ENCODE assay signal across 10 cellular contexts in the genomic region with DNA sequence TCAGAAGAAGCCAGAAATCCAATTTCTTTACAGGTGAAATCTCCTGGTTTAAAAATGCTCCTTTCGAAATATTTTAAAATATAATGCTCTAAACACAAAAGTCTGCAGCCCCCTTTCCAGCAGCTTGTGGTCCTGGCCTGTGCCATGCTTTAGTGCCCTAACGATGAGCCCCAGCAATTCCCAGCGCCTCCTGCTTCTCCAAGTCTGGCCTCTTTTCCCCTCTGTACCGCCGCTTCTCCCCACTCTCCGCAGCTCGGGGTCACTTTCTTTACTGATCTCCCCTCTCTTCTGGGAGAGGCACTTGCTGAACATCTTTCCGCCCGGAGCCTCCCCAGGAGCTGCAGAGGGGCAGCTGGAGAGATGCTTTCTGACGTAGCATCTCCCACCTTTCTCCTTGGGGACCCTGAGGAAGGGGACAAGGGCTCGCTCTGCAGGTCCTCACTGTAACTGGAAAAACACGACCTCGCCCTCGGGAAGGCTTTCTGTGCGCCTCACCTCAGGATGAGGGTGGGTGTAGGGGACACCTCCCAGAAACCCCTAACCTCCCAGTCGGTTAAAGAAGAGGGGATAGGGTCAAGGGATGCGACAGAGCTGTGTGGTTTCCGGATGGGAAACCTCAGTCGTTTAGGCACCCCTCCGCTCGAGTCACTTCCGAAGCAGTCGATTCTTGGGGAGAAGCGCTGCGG. TPM values are rescaled to one million over a fixed set of nuclear protein-coding genes. Genes with fewer than 3 reads are reported as not detected.
DNase-seq lines count a peak whose midpoint lies in the region; ATAC-seq and TF ChIP-seq lines count a peak whose summit lies in the region.
"Had no signal": no experiment of that assay in that cellular context is flagged by ENCODE, and none has a peak within 500 bp of the region (broad histone marks: within the 10 kb centered on the region; RNA-seq: fewer than 3 reads in every experiment).

No MANE protein-coding gene starts in this region.

- CTCF ChIA-PET in activated CD8-positive, alpha-beta memory T cell treated with anti-CD3 and anti-CD28 coated beads, Interleukin-2, amount 10 ng/mL, durations not matched to agents 7 days and 5 days (lab: Charles Lee) = interaction anchor here (1.0 kb wide), 1 partner anchor 122 kb away, joined by 4 read pairs; no protein-coding TSS in a partner anchor

- TF ChIP-seq CTCF in foreskin fibroblast (IDR thresholded peaks at IDR 0.05; ENCODE audit: low read depth, low read length) (no peak), ascending aorta (IDR thresholded peaks at IDR 0.05) (no peak)

- peaks cover 4% of the 10 kb centered on the region for H3K9me3 ChIP-seq in T-helper 17 cell (ENCODE audit: control insufficient read depth, low read length, poor library complexity, severe bottlenecking)
- no peaks in the 10 kb centered on the region for H3K9me3 ChIP-seq in ascending aorta
- H3K9me3 ChIP-seq: esophagus squamous epithelium, mucosa of descending colon had no signal

- no peaks in the 10 kb centered on the region for H3K9me3 Mint-ChIP-seq in activated CD8-positive, alpha-beta memory T cell treated with anti-CD3 and anti-CD28 coated beads, Interleukin-2, amount 10 ng/mL, durations not matched to agents 7 days and 5 days (ENCODE audit: low read depth)
- H3K9me3 Mint-ChIP-seq in stimulated activated effector memory CD8-positive, alpha-beta T cell treated with anti-CD3 and anti-CD28 coated beads, Interleukin-12 subunit alpha, Interleukin-12 subunit beta, amount 100 ng/mL, for 72 hours = no peaks in the 10 kb centered on the region

- no peaks in the 10 kb centered on the region for H3K36me3 ChIP-seq in ascending aorta
- H3K36me3 ChIP-seq: esophagus squamous epithelium had no signal

- peak; percentile 46 for DNase-seq in activated CD8-positive, alpha-beta memory T cell treated with anti-CD3 and anti-CD28 coated beads, Interleukin-2, amount 10 ng/mL, durations not matched to agents 7 days and 5 days
- no peak for DNase-seq in activated CD8-positive, alpha-beta memory T cell treated with anti-CD3 and anti-CD28 coated beads for 24 hours
- DNase-seq in T-helper 17 cell (no peak), foreskin fibroblast (no peak), NCI-H1092 (lab: John Stamatoyannopoulos, UW) (no peak), ascending aorta (ENCODE audit: low spot score in 2 of 2) (no peak)
- DNase-seq in stimulated activated effector memory CD8-positive, alpha-beta T cell treated with anti-CD3 and anti-CD28 coated beads, Interleukin-12 subunit alpha, Interleukin-12 subunit beta, amount 100 ng/mL, for 72 hours (ENCODE audit: low spot score in 2 of 2) = no peak
- DNase-seq: esophagus squamous epithelium had no signal

- H3K27ac ChIP-seq in ascending aorta = no peak overlapping the region
- H3K27ac ChIP-seq: esophagus squamous epithelium had no signal

- peaks cover 70% of the 10 kb centered on the region for H3K27me3 Mint-ChIP-seq in activated CD8-positive, alpha-beta memory T cell treated with anti-CD3 and anti-CD28 coated beads, Interleukin-2, amount 10 ng/mL, durations not matched to agents 7 days and 5 days
- peaks cover 60% of the 10 kb centered on the region for H3K27me3 Mint-ChIP-seq in T-helper 17 cell

- peaks cover 20% of the 10 kb centered on the region for H3K27me3 ChIP-seq in ascending aorta

- H3K4me1 ChIP-seq in ascending aorta = peaks cover 15% of the 10 kb centered on the region in 2 donors

- peak; percentile 23 for ATAC-seq in activated CD8-positive, alpha-beta memory T cell treated with anti-CD3 and anti-CD28 coated beads, Interleukin-2, amount 10 ng/mL, durations not matched to agents 7 days and 5 days
- no peak for ATAC-seq in T-helper 17 cell
- no peak for ATAC-seq in stimulated activated effector memory CD8-positive, alpha-beta T cell treated with anti-CD3 and anti-CD28 coated beads, Interleukin-12 subunit alpha, Interleukin-12 subunit beta, amount 100 ng/mL, for 72 hours
- no peak for ATAC-seq in GM19463 (IDR thresholded peaks at IDR 0.05; ENCODE audit: unreplicated experiment)

- H3K4me1 Mint-ChIP-seq in activated CD8-positive, alpha-beta memory T cell treated with anti-CD3 and anti-CD28 coated beads, Interleukin-2, amount 10 ng/mL, durations not matched to agents 7 days and 5 days = peaks cover 15% of the 10 kb centered on the region
- no peaks in the 10 kb centered on the region for H3K4me1 Mint-ChIP-seq in T-helper 17 cell
- peaks cover 17% of the 10 kb centered on the region for H3K4me1 Mint-ChIP-seq in stimulated activated effector memory CD8-positive, alpha-beta T cell treated with anti-CD3 and anti-CD28 coated beads, Interleukin-12 subunit alpha, Interleukin-12 subunit beta, amount 100 ng/mL, for 72 hours

- intact Hi-C loops in ascending aorta (cut with DNase I) = no loop called here

- H3K36me3 Mint-ChIP-seq in activated CD8-positive, alpha-beta memory T cell treated with anti-CD3 and anti-CD28 coated beads, Interleukin-2, amount 10 ng/mL, durations not matched to agents 7 days and 5 days = peaks cover 1% of the 10 kb centered on the region
- no peaks in the 10 kb centered on the region for H3K36me3 Mint-ChIP-seq in T-helper 17 cell (ENCODE audit: low read depth)
- H3K36me3 Mint-ChIP-seq in stimulated activated effector memory CD8-positive, alpha-beta T cell treated with anti-CD3 and anti-CD28 coated beads, Interleukin-12 subunit alpha, Interleukin-12 subunit beta, amount 100 ng/mL, for 72 hours = no peaks in the 10 kb centered on the region

- no peak overlapping the region for H3K27ac Mint-ChIP-seq in activated CD8-positive, alpha-beta memory T cell treated with anti-CD3 and anti-CD28 coated beads, Interleukin-2, amount 10 ng/mL, durations not matched to agents 7 days and 5 days
- H3K27ac Mint-ChIP-seq in T-helper 17 cell = no peak overlapping the region
- no peak overlapping the region for H3K27ac Mint-ChIP-seq in stimulated activated effector memory CD8-positive, alpha-beta T cell treated with anti-CD3 and anti-CD28 coated beads, Interleukin-12 subunit alpha, Interleukin-12 subunit beta, amount 100 ng/mL, for 72 hours

- peak overlapping the region; percentile 36 to 52 for H3K4me3 ChIP-seq in foreskin fibroblast (ENCODE audit: low read depth in 1 of 2, low read length in 2 of 2)
- peak overlapping the region in 1 of 2 donors; percentile 42 for H3K4me3 ChIP-seq in ascending aorta
- H3K4me3 ChIP-seq: mucosa of descending colon had no signal

- H3K4me3 Mint-ChIP-seq in activated CD8-positive, alpha-beta memory T cell treated with anti-CD3 and anti-CD28 coated beads, Interleukin-2, amount 10 ng/mL, durations not matched to agents 7 days and 5 days = peak overlapping the region; percentile 45
- H3K4me3 Mint-ChIP-seq in T-helper 17 cell = peak overlapping the region; percentile 85
- peak overlapping the region; percentile 45 for H3K4me3 Mint-ChIP-seq in stimulated activated effector memory CD8-positive, alpha-beta T cell treated with anti-CD3 and anti-CD28 coated beads, Interleukin-12 subunit alpha, Interleukin-12 subunit beta, amount 100 ng/mL, for 72 hours

RNA-seq across cellular contexts. Expression of a gene that starts 0.5 kb away (rescaled TPM):
- under 1 TPM; 0.09 to 0.70 TPM for total RNA-seq in activated CD8-positive, alpha-beta memory T cell treated with anti-CD3 and anti-CD28 coated beads, Interleukin-2, amount 10 ng/mL, durations not matched to agents 7 days and 5 days
- total RNA-seq in T-helper 17 cell (not detected), ascending aorta (not detected)

RNA-seq across cellular contexts. Expression of a gene that starts 30.7 kb away (rescaled TPM):
- not detected for total RNA-seq in activated CD8-positive, alpha-beta memory T cell treated with anti-CD3 and anti-CD28 coated beads, Interleukin-2, amount 10 ng/mL, durations not matched to agents 7 days and 5 days
- not detected for total RNA-seq in T-helper 17 cell
- not detected for total RNA-seq in ascending aorta
- total RNA-seq: esophagus squamous epithelium had no signal
